12 cellular contexts compared by ENCODE assay signal in genomic region chr14:69247691-69248440, GRCh38. TPM values are rescaled to one million over a fixed set of nuclear protein-coding genes. Genes with fewer than 3 reads are reported as not detected.
A peak's percentile ranks its signal among the peaks of the same experiment; 100 is the strongest.
DNase-seq lines count a peak whose midpoint lies in the region; ATAC-seq, FAIRE-seq and TF ChIP-seq lines count a peak whose summit lies in the region.
"Had no signal": no experiment of that assay in that cellular context is flagged by ENCODE, and none has a peak within 500 bp of the region (broad histone marks: within the 10 kb centered on the region; RNA-seq: fewer than 3 reads in every experiment).

No MANE protein-coding gene starts in this region.

- H3K27ac Mint-ChIP-seq in CD8-positive, alpha-beta T cell = no peak overlapping the region
- H3K27ac Mint-ChIP-seq: CD4-positive, alpha-beta T cell had no signal

- H3K4me3 ChIP-seq in neural cell (ENCODE audit: low read length) = no peak overlapping the region
- no peak overlapping the region for H3K4me3 ChIP-seq in CD8-positive, alpha-beta T cell (ENCODE audit: low read depth, low read length)

- H3K27me3 Mint-ChIP-seq in CD8-positive, alpha-beta T cell (ENCODE audit: low read depth) = peaks cover 6% of the 10 kb centered on the region
- H3K27me3 Mint-ChIP-seq: CD4-positive, alpha-beta T cell had no signal

- no peaks in the 10 kb centered on the region for H3K27me3 ChIP-seq in neural cell (ENCODE audit: insufficient read depth, low read depth, low read length)
- H3K27me3 ChIP-seq in CD8-positive, alpha-beta T cell (ENCODE audit: insufficient read depth, low read length) = no peaks in the 10 kb centered on the region
- H3K27me3 ChIP-seq: brain microvascular endothelial cell had no signal

- no peaks in the 10 kb centered on the region for H3K9me2 ChIP-seq in neural cell (ENCODE audit: insufficient read depth, low read length)

- H3K9ac ChIP-seq in neural cell (ENCODE audit: low read length) = no peak overlapping the region

- H3F3A ChIP-seq in neural cell (ENCODE audit: insufficient read depth, low read length, poor library complexity, severe bottlenecking) = no peaks in the 10 kb centered on the region

- FAIRE-seq in A204.1 (lab: Jason Lieb, UNC) (peak; percentile 72), HTR-8/SVneo (lab: Jason Lieb, UNC) (peak; percentile 95), endometrium (lab: Jason Lieb, UNC) (peak; percentile 82)
- FAIRE-seq: small intestine had no signal

- H3K27ac ChIP-seq in neural cell (ENCODE audit: low read length) = no peak overlapping the region
- no peak overlapping the region for H3K27ac ChIP-seq in CD8-positive, alpha-beta T cell (ENCODE audit: low read depth, low read length)
- H3K27ac ChIP-seq: brain microvascular endothelial cell had no signal

- no peak overlapping the region for H2AFZ ChIP-seq in neural cell (ENCODE audit: low read depth, low read length)

- TF ChIP-seq EP300 in neural cell (conservative IDR thresholded peaks at IDR 0.05; ENCODE audit: poor library complexity, severe bottlenecking) = no peak

- no peaks in the 10 kb centered on the region for H3K36me3 Mint-ChIP-seq in CD8-positive, alpha-beta T cell

- H3K4me1 Mint-ChIP-seq in CD8-positive, alpha-beta T cell (ENCODE audit: low read depth) = peaks cover under 1% of the 10 kb centered on the region

- intact Hi-C loops in CD8-positive, alpha-beta T cell (cut with DNase I, micrococcal nuclease) = loop anchor here in 1 of 2 experiments (10.0 kb wide), 1 partner anchor 477 kb away; no protein-coding TSS in a partner anchor

- H3K4me1 ChIP-seq in CD8-positive, alpha-beta T cell (ENCODE audit: insufficient read depth, low read length) = no peaks in the 10 kb centered on the region

- H3K9me3 Mint-ChIP-seq in CD8-positive, alpha-beta T cell = no peaks in the 10 kb centered on the region
- H3K9me3 Mint-ChIP-seq: CD4-positive, alpha-beta T cell had no signal

- POLR2A ChIA-PET in CD8-positive, alpha-beta T cell (lab: Charles Lee) = interaction anchor here (0.6 kb wide), 1 partner anchor 338 kb away, joined by 3 read pairs; no protein-coding TSS in a partner anchor

- peak; percentile 33 for TF ChIP-seq CTCF in neural cell (IDR thresholded peaks at IDR 0.05; ENCODE audit: poor library complexity, severe bottlenecking)
- TF ChIP-seq CTCF in CD8-positive, alpha-beta T cell (IDR thresholded peaks at IDR 0.05) = no peak

- TF ChIP-seq RAD21 in neural cell (conservative IDR thresholded peaks at IDR 0.05) = no peak

- in situ Hi-C loops in ACHN (cut with HindIII; ENCODE audit: low pct_ligation_motif_present, low pct_unique_long_range_greater_than_20kb, low sequenced_read_pairs) = no loop called here

- no peak for ATAC-seq in CD8-positive, alpha-beta T cell

- no peaks in the 10 kb centered on the region for H4K20me1 ChIP-seq in neural cell (ENCODE audit: insufficient read depth)

- DNase-seq in HTR-8/SVneo (ENCODE audit: insufficient read length, low spot score) = no peak
- DNase-seq in NCI-H2029 (lab: John Stamatoyannopoulos, UW) = no peak
- no peak for DNase-seq in activated T-cell treated with anti-CD3 and anti-CD28 coated beads for 4 hours
- no peak for DNase-seq in ACHN
- no peak for DNase-seq in CD8-positive, alpha-beta T cell
- DNase-seq: activated CD4-positive, CD25-positive, alpha-beta regulatory T cell treated with anti-CD3 and anti-CD28 coated beads, Interleukin-2, amount 50 U/mL, for 72 hours; brain microvascular endothelial cell; CD4-positive, alpha-beta T cell; small intestine had no signal

- H3K9me3 ChIP-seq in neural cell (ENCODE audit: low read length) = no peaks in the 10 kb centered on the region
- H3K9me3 ChIP-seq in CD8-positive, alpha-beta T cell (ENCODE audit: low read length) = no peaks in the 10 kb centered on the region

- no peaks in the 10 kb centered on the region for H3K36me3 ChIP-seq in neural cell (ENCODE audit: insufficient read depth, low read length)
- H3K36me3 ChIP-seq in CD8-positive, alpha-beta T cell (ENCODE audit: insufficient read depth, low read length) = no peaks in the 10 kb centered on the region
- H3K36me3 ChIP-seq: brain microvascular endothelial cell had no signal

- H3K4me3 Mint-ChIP-seq in CD8-positive, alpha-beta T cell = no peak overlapping the region
- H3K4me3 Mint-ChIP-seq: CD4-positive, alpha-beta T cell had no signal

- CTCF ChIA-PET in CD8-positive, alpha-beta T cell (lab: Charles Lee) = interaction anchor here (1.0 to 3.7 kb wide), 3 partner anchors 14 to 212 kb away, joined by 3 to 11 read pairs (median 6); no protein-coding TSS in a partner anchor

- H3K79me2 ChIP-seq in neural cell (replicated peaks; ENCODE audit: insufficient read depth, low read length) = no peaks in the 10 kb centered on the region

- no peak overlapping the region for H3K4me2 ChIP-seq in neural cell (ENCODE audit: low read length)

TF ChIP-seq in neural cell, 6 proteins besides CTCF, POLR2A, EP300 and RAD21:
- TF ChIP-seq REST (IDR thresholded peaks at IDR 0.05; ENCODE audit: borderline replicate concordance) = no peak
- TF ChIP-seq SMC3 (conservative IDR thresholded peaks at IDR 0.05; ENCODE audit: poor library complexity) = no peak
- TF ChIP-seq EZH2 (IDR thresholded peaks at IDR 0.05; ENCODE audit: borderline replicate concordance, insufficient read depth, low read length, poor library complexity, severe bottlenecking) = no peak
- TF ChIP-seq MXI1 (conservative IDR thresholded peaks at IDR 0.05; ENCODE audit: poor library complexity, severe bottlenecking) = no peak
- no peak for TF ChIP-seq POLR2AphosphoS5 (IDR thresholded peaks at IDR 0.05)
- no peak for TF ChIP-seq TAF1 (IDR thresholded peaks at IDR 0.05; ENCODE audit: low read depth)
TF ChIP-seq in neural cell: peak in this region for 0.

RNA-seq across cellular contexts. Expression of gene GALNT16, which starts 12.1 kb away (rescaled TPM):
- polyA plus RNA-seq in neural cell = 23.8 and 25.2 TPM in 2 replicates
- 17.3 and 20.1 TPM in 2 replicates for polyA minus RNA-seq in neural cell
- total RNA-seq in CD8-positive, alpha-beta T cell = under 1 TPM in 1 of 2 experiments, not detected in 1; 0.08 TPM
- total RNA-seq: CD4-positive, alpha-beta T cell had no signal

RNA-seq across cellular contexts. Expression of gene EXD2, which starts 56.6 kb away (rescaled TPM):
- polyA plus RNA-seq in neural cell = 43.3 and 49.9 TPM in 2 replicates
- 45.8 and 47.2 TPM in 2 replicates for polyA minus RNA-seq in neural cell
- total RNA-seq in CD8-positive, alpha-beta T cell = 1 to 10 TPM; 5.9 to 7.9 TPM
